Comparison of ENCODE assay signal across 8 cellular contexts in the genomic region with DNA sequence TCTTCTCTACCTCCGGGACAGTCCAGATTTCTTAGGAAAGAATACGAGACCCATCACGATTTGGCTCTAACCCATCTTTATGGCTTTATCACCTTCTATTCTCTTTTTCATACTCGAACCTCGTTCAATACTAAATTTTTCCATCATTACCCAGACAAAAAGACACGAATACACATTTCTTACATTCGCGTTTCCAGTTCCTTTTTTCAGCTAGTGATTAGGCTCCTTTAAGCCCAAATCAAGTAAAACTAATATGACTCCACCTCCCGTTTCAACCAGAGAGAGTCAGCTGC. TPM values are rescaled to one million over a fixed set of nuclear protein-coding genes. Genes with fewer than 3 reads are reported as not detected.
DNase-seq lines count a peak whose midpoint lies in the region; ATAC-seq and TF ChIP-seq lines count a peak whose summit lies in the region.

No MANE protein-coding gene starts in this region.

- ATAC-seq in activated T-helper 17 cell treated with anti-CD3 and anti-CD28 coated beads, Interleukin-2, amount 50 U/mL, for 72 hours (replicated peaks), result no peak
- ATAC-seq in stimulated activated naive B cell treated with anti-CD40 and anti-IgM and Interleukin-4, amounts not matched to agents 10 μg/mL and 1 μg/mL and 100 μg/mL, for 72 hours (replicated peaks), result no peak
- no peak for ATAC-seq in HG03378 (IDR thresholded peaks at IDR 0.05; ENCODE audit: unreplicated experiment)

- H3K4me1 ChIP-seq in HEK293 (ENCODE audit: control insufficient read depth, insufficient read depth, low read length), result no peaks in the 10 kb centered on the region
- H3K4me1 ChIP-seq in iPS-15b (ENCODE audit: control insufficient read depth, insufficient read depth, low read length), result no peaks in the 10 kb centered on the region

- peaks cover 0 to 25% of the 10 kb centered on the region in 2 experiments; a peak in 2 of 3 replicates for H3K36me3 ChIP-seq in HEK293 (ENCODE audit: control insufficient read depth in 2 of 2, insufficient read depth in 1 of 2, low read length in 2 of 2)
- H3K36me3 ChIP-seq in iPS-15b (ENCODE audit: control insufficient read depth, insufficient read depth, low read length), result peaks cover 3% of the 10 kb centered on the region

- POLR2A ChIA-PET in HEK293 (lab: Yijun Ruan, JAX), result interaction anchor here (0.7 to 2.9 kb wide), 8 partner anchors 8 to 84 kb away, joined by 3 to 43 read pairs (median 5); a partner anchor contains a TSS

- H3K27ac ChIP-seq in HEK293 (ENCODE audit: extremely low read depth, low read depth, low read length), result peak overlapping the region; percentile 65

- peak overlapping the region; percentile 95 for H3K9ac ChIP-seq in iPS-15b (ENCODE audit: low read depth, low read length)

- no peaks in the 10 kb centered on the region for H3K27me3 Mint-ChIP-seq in activated T-helper 17 cell treated with anti-CD3 and anti-CD28 coated beads, Interleukin-2, amount 50 U/mL, for 72 hours
- H3K27me3 Mint-ChIP-seq in stimulated activated naive B cell treated with anti-CD40 and anti-IgM and Interleukin-4, amounts not matched to agents 10 μg/mL and 1 μg/mL and 100 μg/mL, for 72 hours, result no peaks in the 10 kb centered on the region

- no peaks in the 10 kb centered on the region for H3K9me3 ChIP-seq in HEK293 (ENCODE audit: control insufficient read depth, insufficient read depth, low read depth, low read length)
- H3K9me3 ChIP-seq in iPS-15b (ENCODE audit: control insufficient read depth, insufficient read depth, low read length), result no peaks in the 10 kb centered on the region

- H3K4me3 ChIP-seq in HEK293 (ENCODE audit: low read depth, low read length) (peak overlapping the region; percentile 97), iPS-15b (ENCODE audit: low read depth, low read length) (peak overlapping the region; percentile 97)

- H3K4me3 Mint-ChIP-seq in activated T-helper 17 cell treated with anti-CD3 and anti-CD28 coated beads, Interleukin-2, amount 50 U/mL, for 72 hours, result peak overlapping the region; percentile 100
- peak overlapping the region; percentile 89 to 91 for H3K4me3 Mint-ChIP-seq in stimulated activated naive B cell treated with anti-CD40 and anti-IgM and Interleukin-4, amounts not matched to agents 10 μg/mL and 1 μg/mL and 100 μg/mL, for 72 hours

- DNase-seq in stimulated activated naive B cell treated with anti-CD40 and anti-IgM and Interleukin-4, amounts not matched to agents 10 μg/mL and 1 μg/mL and 100 μg/mL, for 72 hours, result no peak
- no peak for DNase-seq in NCI-H2196 treated with DMSO at 0.1 percent for 48 hours (lab: John Stamatoyannopoulos, UW; ENCODE audit: unreplicated experiment)
- DNase-seq in stimulated activated CD4-positive, alpha-beta T cell treated with anti-CD3 and anti-CD28 coated beads, Interleukin-4, amount 100 ng/mL, for 4 hours, result no peak
- no peak for DNase-seq in A172 (ENCODE audit: low spot score)

- no peak for TF ChIP-seq CTCF in HEK293 (tag by site-specific recombination; IDR thresholded peaks at IDR 0.05)

- CTCF ChIA-PET in HEK293 (lab: Yijun Ruan, JAX), result interaction anchor here (0.6 to 1.0 kb wide), 5 partner anchors 10 to 484 kb away, joined by 3 to 5 read pairs (median 4); a partner anchor contains a TSS

- H3K4me1 Mint-ChIP-seq in activated T-helper 17 cell treated with anti-CD3 and anti-CD28 coated beads, Interleukin-2, amount 50 U/mL, for 72 hours, result peaks cover 20% of the 10 kb centered on the region
- H3K4me1 Mint-ChIP-seq in stimulated activated naive B cell treated with anti-CD40 and anti-IgM and Interleukin-4, amounts not matched to agents 10 μg/mL and 1 μg/mL and 100 μg/mL, for 72 hours, result peaks cover 14 to 18% of the 10 kb centered on the region in 2 donors

- H3K27ac Mint-ChIP-seq in activated T-helper 17 cell treated with anti-CD3 and anti-CD28 coated beads, Interleukin-2, amount 50 U/mL, for 72 hours, result peak overlapping the region; percentile 100
- H3K27ac Mint-ChIP-seq in stimulated activated naive B cell treated with anti-CD40 and anti-IgM and Interleukin-4, amounts not matched to agents 10 μg/mL and 1 μg/mL and 100 μg/mL, for 72 hours, result peak overlapping the region; percentile 96

- H3K9me3 Mint-ChIP-seq in activated T-helper 17 cell treated with anti-CD3 and anti-CD28 coated beads, Interleukin-2, amount 50 U/mL, for 72 hours, result no peaks in the 10 kb centered on the region
- H3K9me3 Mint-ChIP-seq in stimulated activated naive B cell treated with anti-CD40 and anti-IgM and Interleukin-4, amounts not matched to agents 10 μg/mL and 1 μg/mL and 100 μg/mL, for 72 hours, result no peaks in the 10 kb centered on the region

- no peaks in the 10 kb centered on the region for H3K27me3 ChIP-seq in iPS-15b (ENCODE audit: control insufficient read depth, insufficient read depth, low read length)

- peaks cover 54% of the 10 kb centered on the region for H3K36me3 Mint-ChIP-seq in activated T-helper 17 cell treated with anti-CD3 and anti-CD28 coated beads, Interleukin-2, amount 50 U/mL, for 72 hours (ENCODE audit: low read depth)
- H3K36me3 Mint-ChIP-seq in stimulated activated naive B cell treated with anti-CD40 and anti-IgM and Interleukin-4, amounts not matched to agents 10 μg/mL and 1 μg/mL and 100 μg/mL, for 72 hours, result peaks cover 22 to 40% of the 10 kb centered on the region in 2 donors

TF ChIP-seq in HEK293, 187 proteins besides CTCF, POLR2A, EP300 and RAD21 (continues in another document):
- TF ChIP-seq, protein P1, sequence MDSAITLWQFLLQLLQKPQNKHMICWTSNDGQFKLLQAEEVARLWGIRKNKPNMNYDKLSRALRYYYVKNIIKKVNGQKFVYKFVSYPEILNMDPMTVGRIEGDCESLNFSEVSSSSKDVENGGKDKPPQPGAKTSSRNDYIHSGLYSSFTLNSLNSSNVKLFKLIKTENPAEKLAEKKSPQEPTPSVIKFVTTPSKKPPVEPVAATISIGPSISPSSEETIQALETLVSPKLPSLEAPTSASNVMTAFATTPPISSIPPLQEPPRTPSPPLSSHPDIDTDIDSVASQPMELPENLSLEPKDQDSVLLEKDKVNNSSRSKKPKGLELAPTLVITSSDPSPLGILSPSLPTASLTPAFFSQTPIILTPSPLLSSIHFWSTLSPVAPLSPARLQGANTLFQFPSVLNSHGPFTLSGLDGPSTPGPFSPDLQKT (IDR thresholded peaks at IDR 0.05; ENCODE audit: borderline replicate concordance, low read depth, low read length), result no peak
- no peak for TF ChIP-seq IKZF3 (tag by site-specific recombination; IDR thresholded peaks at IDR 0.05)
- no peak for TF ChIP-seq SETDB1 (IDR thresholded peaks at IDR 0.05; ENCODE audit: insufficient read length, low read length)
- TF ChIP-seq ZNF624 (tag by site-specific recombination; IDR thresholded peaks at IDR 0.05), result no peak
- no peak for TF ChIP-seq ZNF510 (tag by site-specific recombination; IDR thresholded peaks at IDR 0.05; ENCODE audit: insufficient replicate concordance)
- TF ChIP-seq, protein P2, sequence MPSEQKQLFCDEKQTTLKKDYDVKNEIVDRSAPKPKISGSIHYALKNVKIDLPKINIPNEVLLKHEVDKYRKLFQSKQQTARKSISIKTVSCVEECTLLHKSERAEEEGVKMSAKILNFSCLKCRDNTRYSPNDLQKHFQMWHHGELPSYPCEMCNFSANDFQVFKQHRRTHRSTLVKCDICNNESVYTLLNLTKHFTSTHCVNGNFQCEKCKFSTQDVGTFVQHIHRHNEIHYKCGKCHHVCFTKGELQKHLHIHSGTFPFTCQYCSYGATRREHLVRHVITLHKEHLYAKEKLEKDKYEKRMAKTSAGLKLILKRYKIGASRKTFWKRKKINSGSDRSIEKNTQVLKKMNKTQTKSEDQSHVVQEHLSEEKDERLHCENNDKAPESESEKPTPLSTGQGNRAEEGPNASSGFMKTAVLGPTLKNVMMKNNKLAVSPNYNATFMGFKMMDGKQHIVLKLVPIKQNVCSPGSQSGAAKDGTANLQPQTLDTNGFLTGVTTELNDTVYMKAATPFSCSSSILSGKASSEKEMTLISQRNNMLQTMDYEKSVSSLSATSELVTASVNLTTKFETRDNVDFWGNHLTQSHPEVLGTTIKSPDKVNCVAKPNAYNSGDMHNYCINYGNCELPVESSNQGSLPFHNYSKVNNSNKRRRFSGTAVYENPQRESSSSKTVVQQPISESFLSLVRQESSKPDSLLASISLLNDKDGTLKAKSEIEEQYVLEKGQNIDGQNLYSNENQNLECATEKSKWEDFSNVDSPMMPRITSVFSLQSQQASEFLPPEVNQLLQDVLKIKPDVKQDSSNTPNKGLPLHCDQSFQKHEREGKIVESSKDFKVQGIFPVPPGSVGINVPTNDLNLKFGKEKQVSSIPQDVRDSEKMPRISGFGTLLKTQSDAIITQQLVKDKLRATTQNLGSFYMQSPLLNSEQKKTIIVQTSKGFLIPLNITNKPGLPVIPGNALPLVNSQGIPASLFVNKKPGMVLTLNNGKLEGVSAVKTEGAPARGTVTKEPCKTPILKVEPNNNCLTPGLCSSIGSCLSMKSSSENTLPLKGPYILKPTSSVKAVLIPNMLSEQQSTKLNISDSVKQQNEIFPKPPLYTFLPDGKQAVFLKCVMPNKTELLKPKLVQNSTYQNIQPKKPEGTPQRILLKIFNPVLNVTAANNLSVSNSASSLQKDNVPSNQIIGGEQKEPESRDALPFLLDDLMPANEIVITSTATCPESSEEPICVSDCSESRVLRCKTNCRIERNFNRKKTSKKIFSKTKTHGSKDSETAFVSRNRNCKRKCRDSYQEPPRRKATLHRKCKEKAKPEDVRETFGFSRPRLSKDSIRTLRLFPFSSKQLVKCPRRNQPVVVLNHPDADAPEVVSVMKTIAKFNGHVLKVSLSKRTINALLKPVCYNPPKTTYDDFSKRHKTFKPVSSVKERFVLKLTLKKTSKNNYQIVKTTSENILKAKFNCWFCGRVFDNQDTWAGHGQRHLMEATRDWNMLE (tag by site-specific recombination; conservative IDR thresholded peaks at IDR 0.05; ENCODE audit: low read depth), result no peak

RNA-seq across cellular contexts. Expression of a gene that starts 0.5 kb away (rescaled TPM):
- 10 to 100 TPM; 10.2 to 14.8 TPM for total RNA-seq in activated T-helper 17 cell treated with anti-CD3 and anti-CD28 coated beads, Interleukin-2, amount 50 U/mL, for 72 hours
- 12.8 and 14.7 TPM in 2 replicates for total RNA-seq in A172 (2014; rRNA removed; shearing (Covaris generic))

RNA-seq across cellular contexts. Expression of a gene that starts 7.5 kb away (rescaled TPM):
- total RNA-seq in activated T-helper 17 cell treated with anti-CD3 and anti-CD28 coated beads, Interleukin-2, amount 50 U/mL, for 72 hours, result 10 to 100 TPM; 41.2 to 46.5 TPM
- 59.9 and 62.0 TPM in 2 replicates for total RNA-seq in A172 (2014; rRNA removed; shearing (Covaris generic))

RNA-seq across cellular contexts. Expression of a gene that starts 18.7 kb away (rescaled TPM):
- 10 to 100 TPM in 1 of 2 donors, 1 to 10 TPM in 1; 6.0 to 11.3 TPM for total RNA-seq in activated T-helper 17 cell treated with anti-CD3 and anti-CD28 coated beads, Interleukin-2, amount 50 U/mL, for 72 hours
- total RNA-seq in A172 (2014; rRNA removed; shearing (Covaris generic)), result 6.1 and 10.2 TPM in 2 replicates

RNA-seq across cellular contexts. Expression of a gene that starts 28.2 kb away (rescaled TPM):
- total RNA-seq in activated T-helper 17 cell treated with anti-CD3 and anti-CD28 coated beads, Interleukin-2, amount 50 U/mL, for 72 hours, result 10 to 100 TPM; 35.5 to 42.4 TPM
- 24.2 and 33.3 TPM in 2 replicates for total RNA-seq in A172 (2014; rRNA removed; shearing (Covaris generic))
